1 cellular context compared by ENCODE assay signal in the genomic region with DNA sequence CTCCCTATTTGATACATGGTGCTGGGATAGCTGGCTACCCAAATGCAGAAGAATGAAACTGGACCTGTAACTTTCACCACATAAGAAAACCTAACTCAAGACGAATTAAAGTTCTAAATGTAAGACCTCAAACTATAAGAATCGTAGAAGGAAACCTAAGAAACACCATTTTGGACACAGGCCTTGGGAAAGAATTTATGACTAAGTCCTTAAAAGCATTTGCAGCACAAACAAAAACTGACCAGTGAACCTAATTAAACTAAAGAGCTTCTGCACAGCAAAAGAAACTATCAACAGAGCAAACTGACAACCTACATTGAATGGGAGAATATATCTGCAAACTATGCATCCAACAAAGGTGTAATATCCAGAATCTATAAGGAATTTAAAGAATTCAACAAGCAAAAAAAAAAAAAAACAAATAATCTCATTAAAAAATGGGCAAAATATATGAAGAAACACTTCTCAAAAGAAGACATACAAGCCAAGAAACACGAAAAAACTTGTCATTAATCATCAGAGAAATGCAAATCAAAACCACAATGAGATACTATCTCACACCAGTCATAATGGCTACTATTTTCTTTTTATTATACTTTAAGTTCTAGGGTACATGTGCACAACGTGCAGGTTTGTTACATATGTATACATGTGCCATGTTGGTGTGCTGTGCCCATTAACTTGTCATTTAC.
TF ChIP-seq lines count a peak whose summit lies in the region.

No MANE protein-coding gene starts in this region.

TF ChIP-seq in K562, 482 proteins besides CTCF, POLR2A, EP300 and RAD21:
- TF ChIP-seq NONO (IDR thresholded peaks at IDR 0.05; ENCODE audit: low read depth in 2 of 2, low read length in 1 of 2): no peak
- TF ChIP-seq, protein P1, sequence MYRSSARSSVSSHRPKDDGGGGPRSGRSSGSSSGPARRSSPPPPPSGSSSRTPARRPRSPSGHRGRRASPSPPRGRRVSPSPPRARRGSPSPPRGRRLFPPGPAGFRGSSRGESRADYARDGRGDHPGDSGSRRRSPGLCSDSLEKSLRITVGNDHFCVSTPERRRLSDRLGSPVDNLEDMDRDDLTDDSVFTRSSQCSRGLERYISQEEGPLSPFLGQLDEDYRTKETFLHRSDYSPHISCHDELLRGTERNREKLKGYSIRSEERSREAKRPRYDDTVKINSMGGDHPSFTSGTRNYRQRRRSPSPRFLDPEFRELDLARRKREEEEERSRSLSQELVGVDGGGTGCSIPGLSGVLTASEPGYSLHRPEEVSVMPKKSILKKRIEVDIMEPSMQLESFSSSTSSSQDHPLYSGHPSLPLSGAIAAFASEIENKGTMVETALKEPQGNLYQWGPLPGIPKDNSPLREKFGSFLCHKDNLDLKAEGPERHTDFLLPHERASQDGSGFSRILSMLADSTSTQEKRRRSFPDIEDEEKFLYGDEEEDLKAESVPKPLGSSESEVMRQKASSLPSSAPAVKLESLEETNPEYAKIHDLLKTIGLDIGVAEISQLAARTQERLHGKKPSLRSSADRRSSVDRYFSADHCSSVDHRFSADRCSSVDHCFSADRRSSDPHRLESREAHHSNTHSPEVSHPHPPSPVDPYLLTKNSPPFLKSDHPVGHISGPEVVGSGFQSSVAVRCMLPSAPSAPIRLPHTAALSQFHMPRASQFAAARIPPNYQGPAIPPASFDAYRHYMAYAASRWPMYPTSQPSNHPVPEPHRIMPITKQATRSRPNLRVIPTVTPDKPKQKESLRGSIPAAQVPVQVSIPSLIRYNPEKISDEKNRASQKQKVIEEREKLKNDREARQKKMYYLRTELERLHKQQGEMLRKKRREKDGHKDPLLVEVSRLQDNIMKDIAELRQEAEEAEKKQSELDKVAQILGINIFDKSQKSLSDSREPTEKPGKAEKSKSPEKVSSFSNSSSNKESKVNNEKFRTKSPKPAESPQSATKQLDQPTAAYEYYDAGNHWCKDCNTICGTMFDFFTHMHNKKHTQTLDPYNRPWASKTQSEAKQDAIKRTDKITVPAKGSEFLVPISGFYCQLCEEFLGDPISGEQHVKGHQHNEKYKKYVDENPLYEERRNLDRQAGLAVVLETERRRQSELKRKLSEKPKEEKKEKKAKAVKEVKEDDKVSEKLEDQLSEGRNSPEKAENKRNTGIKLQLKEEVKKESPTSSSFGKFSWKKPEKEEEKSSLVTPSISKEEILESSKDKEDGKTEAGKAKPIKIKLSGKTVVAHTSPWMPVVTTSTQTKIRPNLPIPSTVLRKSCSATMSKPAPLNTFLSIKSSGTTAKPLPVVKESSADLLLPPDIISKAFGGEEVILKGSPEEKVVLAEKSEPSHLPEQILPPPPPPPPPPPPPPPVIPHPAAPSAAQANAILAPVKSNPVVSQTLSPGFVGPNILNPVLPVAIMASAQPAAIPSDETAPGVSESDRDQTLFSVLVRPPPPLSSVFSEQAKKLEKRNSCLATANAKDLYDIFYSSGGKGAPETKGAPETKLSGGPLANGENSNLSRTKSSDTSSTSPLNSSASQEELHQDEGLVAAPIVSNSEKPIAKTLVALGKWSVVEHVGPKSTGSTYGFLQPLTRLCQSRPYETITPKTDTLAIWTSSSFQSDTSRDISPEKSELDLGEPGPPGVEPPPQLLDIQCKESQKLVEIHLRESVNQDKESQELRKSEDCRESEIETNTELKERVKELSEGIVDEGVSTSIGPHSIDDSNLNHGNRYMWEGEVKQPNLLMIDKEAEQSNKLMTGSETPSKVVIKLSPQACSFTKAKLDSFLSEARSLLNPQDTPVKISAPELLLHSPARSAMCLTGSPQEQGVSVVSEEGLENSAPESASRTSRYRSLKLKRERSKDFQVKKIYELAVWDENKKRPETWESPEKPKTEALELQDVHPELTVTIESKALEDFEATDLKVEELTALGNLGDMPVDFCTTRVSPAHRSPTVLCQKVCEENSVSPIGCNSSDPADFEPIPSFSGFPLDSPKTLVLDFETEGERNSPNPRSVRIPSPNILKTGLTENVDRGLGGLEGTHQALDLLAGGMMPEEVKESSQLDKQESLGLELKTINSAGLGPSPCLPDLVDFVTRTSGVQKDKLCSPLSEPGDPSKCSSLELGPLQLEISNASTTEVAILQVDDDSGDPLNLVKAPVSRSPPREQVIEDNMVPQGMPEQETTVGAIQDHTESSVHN (IDR thresholded peaks at IDR 0.05; ENCODE audit: borderline replicate concordance in 1 of 2, low read depth in 1 of 2): no peak
- TF ChIP-seq ZNF217 (CRISPR knock-in tag; IDR thresholded peaks at IDR 0.05): no peak
- TF ChIP-seq, protein P2, sequence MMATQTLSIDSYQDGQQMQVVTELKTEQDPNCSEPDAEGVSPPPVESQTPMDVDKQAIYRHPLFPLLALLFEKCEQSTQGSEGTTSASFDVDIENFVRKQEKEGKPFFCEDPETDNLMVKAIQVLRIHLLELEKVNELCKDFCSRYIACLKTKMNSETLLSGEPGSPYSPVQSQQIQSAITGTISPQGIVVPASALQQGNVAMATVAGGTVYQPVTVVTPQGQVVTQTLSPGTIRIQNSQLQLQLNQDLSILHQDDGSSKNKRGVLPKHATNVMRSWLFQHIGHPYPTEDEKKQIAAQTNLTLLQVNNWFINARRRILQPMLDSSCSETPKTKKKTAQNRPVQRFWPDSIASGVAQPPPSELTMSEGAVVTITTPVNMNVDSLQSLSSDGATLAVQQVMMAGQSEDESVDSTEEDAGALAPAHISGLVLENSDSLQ (IDR thresholded peaks at IDR 0.05): 0 out of 2 replicates have a peak, but pooled peaks have one; percentile 6
